8 cellular contexts compared by ENCODE assay signal in genomic region chr19:10644351-10645007, GRCh38. TPM values are rescaled to one million over a fixed set of nuclear protein-coding genes. Genes with fewer than 3 reads are reported as not detected.
A peak's percentile ranks its signal among the peaks of the same experiment; 100 is the strongest.
DNase-seq lines count a peak whose midpoint lies in the region; ATAC-seq and TF ChIP-seq lines count a peak whose summit lies in the region.

No MANE protein-coding gene starts in this region.

- H3K4me1 Mint-ChIP-seq in T-helper 1 cell treated with Interleukin-12 subunit alpha and Interleukin-12 subunit beta and Interleukin-4 antibody, amounts not matched to agents 30 μg/mL and 1 μg/mL, for 36 hours (ENCODE audit: low read depth), result peaks cover 13% of the 10 kb centered on the region

- H3K4me1 ChIP-seq in adipocyte (ENCODE audit: control insufficient read depth, insufficient read depth, low read length) (peaks cover 16% of the 10 kb centered on the region), heart left ventricle (peaks cover 0 to 45% (median 19%) of the 10 kb centered on the region in 12 donors), psoas muscle (peaks cover 8% of the 10 kb centered on the region)

- H3K9ac ChIP-seq in adipocyte (ENCODE audit: low read length), result no peak overlapping the region

- H3K9me3 ChIP-seq in adipocyte (ENCODE audit: control insufficient read depth, low read length) (no peaks in the 10 kb centered on the region), heart left ventricle (no peaks in the 10 kb centered on the region), psoas muscle (no peaks in the 10 kb centered on the region)

- intact Hi-C loops in heart left ventricle (cut with DNase I), result loop anchor here (1.0 to 5.0 kb wide), 4 partner anchors 42 to 64 kb away; no protein-coding TSS in a partner anchor
- intact Hi-C loops in psoas muscle (cut with DNase I), result loop anchor here (1.0 kb wide), 1 partner anchor 63 kb away; no protein-coding TSS in a partner anchor

- TF ChIP-seq CTCF in heart left ventricle (IDR thresholded peaks at IDR 0.05) (peak; percentile 84 to 92 (median 90)), psoas muscle (IDR thresholded peaks at IDR 0.05) (peak; percentile 89)

- TF ChIP-seq POLR2A in heart left ventricle (IDR thresholded peaks at IDR 0.05), result no peak

- H3K27me3 ChIP-seq in adipocyte (replicated peaks; ENCODE audit: control insufficient read depth, insufficient read depth, low read length) (no peaks in the 10 kb centered on the region), heart left ventricle (no peaks in the 10 kb centered on the region), psoas muscle (ENCODE audit: insufficient read depth in 3 of 3, low read length in 2 of 3) (no peaks in the 10 kb centered on the region)

- peak overlapping the region; percentile 17 to 79 (median 54) for H3K27ac ChIP-seq in heart left ventricle
- peak overlapping the region; percentile 46 for H3K27ac ChIP-seq in psoas muscle

- H3K4me3 Mint-ChIP-seq in T-helper 1 cell treated with Interleukin-12 subunit alpha and Interleukin-12 subunit beta and Interleukin-4 antibody, amounts not matched to agents 30 μg/mL and 1 μg/mL, for 36 hours, result no peak overlapping the region

- no peaks in the 10 kb centered on the region for H3K27me3 Mint-ChIP-seq in T-helper 1 cell treated with Interleukin-12 subunit alpha and Interleukin-12 subunit beta and Interleukin-4 antibody, amounts not matched to agents 30 μg/mL and 1 μg/mL, for 36 hours (ENCODE audit: low read depth)

- H3K4me3 ChIP-seq in adipocyte (ENCODE audit: low read length) (no peak overlapping the region), heart left ventricle (no peak overlapping the region), psoas muscle (peak overlapping the region; percentile 4)

- peak; percentile 77 to 93 (median 90) for ATAC-seq in heart left ventricle
- ATAC-seq in psoas muscle, result peak; percentile 93 to 97 (median 94)
- no peak for ATAC-seq in GM21447 (IDR thresholded peaks at IDR 0.05; ENCODE audit: unreplicated experiment)

- peak; percentile 48 for DNase-seq in GM04504 (ENCODE audit: low read depth)
- peak; percentile 74 for DNase-seq in NCI-H1105 (lab: John Stamatoyannopoulos, UW)
- DNase-seq in adipocyte (ENCODE audit: low read depth), result peak; percentile 93
- DNase-seq in heart left ventricle, result peak; percentile 81 to 91 (median 88)
- DNase-seq in psoas muscle, result peak; percentile 87 to 93
- peak; percentile 89 for DNase-seq in ureter (ENCODE audit: low spot score)

- WGBS in heart left ventricle, 4 donors, result 1 to 18% (median 13%) methylated on average over 11 to 13 of the region's 13 CpGs
- WGBS in psoas muscle, 3 donors, result 5 to 15% (median 8%) methylated on average over 13 of the region's 13 CpGs

- H3K36me3 Mint-ChIP-seq in T-helper 1 cell treated with Interleukin-12 subunit alpha and Interleukin-12 subunit beta and Interleukin-4 antibody, amounts not matched to agents 30 μg/mL and 1 μg/mL, for 36 hours (ENCODE audit: low read depth), result peaks cover 13% of the 10 kb centered on the region

- H3K9me3 Mint-ChIP-seq in T-helper 1 cell treated with Interleukin-12 subunit alpha and Interleukin-12 subunit beta and Interleukin-4 antibody, amounts not matched to agents 30 μg/mL and 1 μg/mL, for 36 hours, result no peaks in the 10 kb centered on the region

- peak overlapping the region; percentile 20 for H3K27ac Mint-ChIP-seq in T-helper 1 cell treated with Interleukin-12 subunit alpha and Interleukin-12 subunit beta and Interleukin-4 antibody, amounts not matched to agents 30 μg/mL and 1 μg/mL, for 36 hours

- H3K36me3 ChIP-seq in adipocyte (ENCODE audit: control insufficient read depth, insufficient read depth, low read length, severe bottlenecking) (no peaks in the 10 kb centered on the region), heart left ventricle (peaks cover 0 to 43% (median 36%) of the 10 kb centered on the region in 9 donors), psoas muscle (ENCODE audit: insufficient read depth in 1 of 2, low read depth in 1 of 2) (peaks cover 3 to 41% of the 10 kb centered on the region in 2 donors)

RNA-seq across cellular contexts. Expression of gene ILF3, which starts 9.7 kb away (rescaled TPM):
- total RNA-seq in heart left ventricle (100 to 1,000 TPM in 7 of 9 donors, 10 to 100 TPM in 2; 45.7 to 140 (median 118) TPM), psoas muscle (100 to 1,000 TPM; 112 to 189 (median 157) TPM), ureter (331 TPM)
- polyA plus RNA-seq in heart left ventricle (10 to 100 TPM; 62.1 to 94.4 TPM), psoas muscle (100 to 1,000 TPM in 2 of 3 donors, 10 to 100 TPM in 1; 70.6 to 148 (median 139) TPM)

RNA-seq across cellular contexts. Expression of gene SLC44A2, which starts 19.1 kb away (rescaled TPM):
- total RNA-seq in heart left ventricle (100 to 1,000 TPM in 2 of 9 donors, 10 to 100 TPM in 7; 63.8 to 130 (median 91.9) TPM), psoas muscle (100 to 1,000 TPM in 1 of 4 donors, 10 to 100 TPM in 3; 73.8 to 104 (median 83.8) TPM), ureter (381 TPM)
- polyA plus RNA-seq in heart left ventricle (10 to 100 TPM; 43.1 to 66.3 TPM), psoas muscle (10 to 100 TPM; 36.3 to 73.4 (median 63.2) TPM)

RNA-seq across cellular contexts. Expression of gene QTRT1, which starts 56.8 kb away (rescaled TPM):
- total RNA-seq in heart left ventricle (10 to 100 TPM; 16.6 to 31.8 (median 25.7) TPM), psoas muscle (10 to 100 TPM; 24.7 to 28.8 (median 27.1) TPM), ureter (64.2 TPM)
- polyA plus RNA-seq in heart left ventricle (10 to 100 TPM; 32.1 to 46.6 TPM), psoas muscle (10 to 100 TPM; 15.9 to 33.4 (median 28.6) TPM)

RNA-seq across cellular contexts. Expression of gene AP1M2, which starts 57.4 kb away (rescaled TPM):
- total RNA-seq in heart left ventricle (1 to 10 TPM in 1 of 9 donors, not detected in 8; 3.6 TPM), psoas muscle (not detected), ureter (81.4 TPM)
- polyA plus RNA-seq in heart left ventricle (not detected), psoas muscle (under 1 TPM in 1 of 3 donors, not detected in 2; 0.13 TPM)
